ENCODE assay signal across 9 cellular contexts in genomic region chr9:96020822-96021615, GRCh38.
DNase-seq lines count a peak whose midpoint lies in the region; FAIRE-seq and TF ChIP-seq lines count a peak whose summit lies in the region.
"Had no signal": no experiment of that assay in that cellular context is flagged by ENCODE, and none has a peak within 500 bp of the region (broad histone marks: within the 10 kb centered on the region; RNA-seq: fewer than 3 reads in every experiment).

No MANE protein-coding gene starts in this region.

- peaks cover 12% of the 10 kb centered on the region for H3K27me3 Mint-ChIP-seq in activated CD4-positive, alpha-beta T cell treated with anti-CD3 and anti-CD28 coated beads, Interleukin-2, amount 10 ng/mL, durations not matched to agents 24 days and 14 days

- 0 out of 2 replicates have a peak overlapping the region, but pooled peaks have one; percentile 8 for H2AFZ ChIP-seq in H1 (ENCODE audit: low read length)

- H3K79me2 ChIP-seq in H1 (ENCODE audit: control insufficient read depth in 1 of 2, insufficient read depth in 2 of 2, low read length in 2 of 2): no peaks in the 10 kb centered on the region

- peaks cover 72% of the 10 kb centered on the region for H3K4me1 Mint-ChIP-seq in activated CD4-positive, alpha-beta T cell treated with anti-CD3 and anti-CD28 coated beads, Interleukin-2, amount 10 ng/mL, durations not matched to agents 24 days and 14 days

- H3K4me1 ChIP-seq in H1 (replicated peaks in 1 of 4; ENCODE audit: control insufficient read depth in 3 of 4, insufficient read depth in 4 of 4, low read length in 3 of 4) (peaks cover 2 to 16% (median 7%) of the 10 kb centered on the region in 4 experiments), stomach smooth muscle (ENCODE audit: control insufficient read depth, insufficient read depth, low read length) (peaks cover 22% of the 10 kb centered on the region)

- no peak overlapping the region for H3K4ac ChIP-seq in H1 (replicated peaks; ENCODE audit: insufficient read length, low read depth, low read length)

- H3K4me2 ChIP-seq in H1 (ENCODE audit: insufficient read depth in 1 of 2, low read depth in 2 of 2, low read length in 2 of 2): peak overlapping the region; percentile 88 to 95

- no peaks in the 10 kb centered on the region for H3K9me3 ChIP-seq in H1 (ENCODE audit: insufficient read depth in 2 of 2, low read depth in 1 of 2, low read length in 1 of 2)
- no peaks in the 10 kb centered on the region for H3K9me3 ChIP-seq in stomach smooth muscle (ENCODE audit: control insufficient read depth in 2 of 2, low read length in 2 of 2)

- no peak overlapping the region for H2AK5ac ChIP-seq in H1 (ENCODE audit: low read depth, low read length)

- no peak overlapping the region for H4K91ac ChIP-seq in H1 (replicated peaks; ENCODE audit: insufficient read length, low read length)

- no peak for TF ChIP-seq CTCF in H1 (IDR thresholded peaks at IDR 0.05; ENCODE audit: control extremely low read depth in 1 of 3, insufficient read depth in 1 of 3, low read depth in 1 of 3, low read length in 3 of 3)

- H3K4me3 ChIP-seq in H1 (ENCODE audit: extremely low read depth in 1 of 4, insufficient read depth in 2 of 4, low read depth in 3 of 4, low read length in 4 of 4) (peak overlapping the region; percentile 53 to 67 (median 62)), stomach smooth muscle (ENCODE audit: low read length in 2 of 2) (peak overlapping the region; percentile 54 to 75)

- CTCF ChIA-PET in H1 (lab: Charles Lee; ENCODE audit: partially characterized antibody): interaction anchor here (1.0 to 1.8 kb wide), 2 partner anchors 13 to 196 kb away, joined by 3 to 4 read pairs; no protein-coding TSS in a partner anchor

- 3% methylated on average over 28 of the region's 80 CpGs; no CpG with 5 or more reads in 1 of the 2 experiments for WGBS in H1 (ENCODE audit: extremely low coverage in 1 of 2, insufficient coverage in 1 of 2, insufficient read length in 1 of 2, insufficient replicate concordance in 2 of 2, low coverage in 1 of 2, low lambda C conversion rate in 2 of 2, missing lambda C conversion rate in 1 of 2), 2 experiments

- no peak overlapping the region for H3K23ac ChIP-seq in H1 (ENCODE audit: insufficient read length)

- H2BK120ac ChIP-seq in H1 (replicated peaks; ENCODE audit: low read depth, low read length): no peak overlapping the region

- intact Hi-C loops in activated CD4-positive, alpha-beta T cell treated with anti-CD3 and anti-CD28 coated beads, Interleukin-2, amount 10 ng/mL, durations not matched to agents 24 days and 14 days (cut with micrococcal nuclease): loop anchor here (1.0 kb wide), 1 partner anchor 145 kb away; no protein-coding TSS in a partner anchor

- H4K8ac ChIP-seq in H1 (ENCODE audit: extremely low read depth, insufficient read depth, low read length): no peak overlapping the region

- no peaks in the 10 kb centered on the region; the same call in 1 of the 2 replicates for H3K79me1 ChIP-seq in H1 (ENCODE audit: low read depth, low read length)

- TF ChIP-seq RAD21 in H1 (IDR thresholded peaks at IDR 0.05 in 1 of 2, conservative IDR thresholded peaks at IDR 0.05 in 1 of 2; ENCODE audit: low read depth in 2 of 2, low read length in 2 of 2): no peak

- no peak for TF ChIP-seq EP300 in H1 (IDR thresholded peaks at IDR 0.05; ENCODE audit: borderline replicate concordance in 1 of 2, low read depth in 2 of 2, low read length in 2 of 2)

- H3K27ac ChIP-seq in H1 (ENCODE audit: low read depth, low read length): no peak overlapping the region
- H3K27ac ChIP-seq in stomach smooth muscle (ENCODE audit: low read length): peak overlapping the region; percentile 58

- H4K20me1 ChIP-seq in H1 (replicated peaks in 1 of 2; ENCODE audit: control insufficient read depth in 1 of 2, insufficient read depth in 2 of 2, low read length in 2 of 2): peaks cover 0 to 9% of the 10 kb centered on the region in 2 experiments

- peaks cover 20% of the 10 kb centered on the region; the same call in 1 of the 2 replicates for H3K23me2 ChIP-seq in H1 (ENCODE audit: low read depth, low read length)

- no peak overlapping the region for H2BK20ac ChIP-seq in H1 (ENCODE audit: low read length)

- TF ChIP-seq POLR2A in H1 (IDR thresholded peaks at IDR 0.05; ENCODE audit: control extremely low read depth in 1 of 2, low read depth in 2 of 2, low read length in 2 of 2): no peak
- TF ChIP-seq POLR2A in H54 (IDR thresholded peaks at IDR 0.05; ENCODE audit: low read depth, low read length): no peak

- H3K27me3 ChIP-seq in H1 (replicated peaks in 1 of 4; ENCODE audit: control insufficient read depth in 3 of 4, extremely low read depth in 1 of 4, insufficient read depth in 3 of 4, low read length in 3 of 4) (peaks cover 35 to 70% (median 66%) of the 10 kb centered on the region in 4 experiments), stomach smooth muscle (ENCODE audit: control insufficient read depth in 1 of 2, insufficient read depth in 2 of 2, low read length in 2 of 2) (peaks cover 2 to 25% of the 10 kb centered on the region in 2 donors)

- H3K36me3 Mint-ChIP-seq in activated CD4-positive, alpha-beta T cell treated with anti-CD3 and anti-CD28 coated beads, Interleukin-2, amount 10 ng/mL, durations not matched to agents 24 days and 14 days (ENCODE audit: low read depth): peaks cover 15% of the 10 kb centered on the region

- no peak overlapping the region for H2BK5ac ChIP-seq in H1 (ENCODE audit: low read depth, low read length)

- peak; percentile 13 to 39 for DNase-seq in NCI-H524 (lab: John Stamatoyannopoulos, UW)
- DNase-seq in NCI-H524 treated with DMSO at 0.1 percent for 48 hours (lab: John Stamatoyannopoulos, UW): no peak
- peak; percentile 91 for DNase-seq in activated CD4-positive, alpha-beta T cell treated with anti-CD3 and anti-CD28 coated beads, Interleukin-2, amount 10 ng/mL, durations not matched to agents 24 days and 14 days
- peak in 1 of 2 experiments; percentile 72 for DNase-seq in H1 (ENCODE audit: low read depth in 1 of 2, low spot score in 2 of 2)
- DNase-seq in midbrain (lab: John Stamatoyannopoulos, UW): peak; percentile 38
- DNase-seq in NCI-H2107 treated with DMSO at 0.1 percent for 48 hours (lab: John Stamatoyannopoulos, UW; ENCODE audit: unreplicated experiment): no peak
- no peak for DNase-seq in H54 (ENCODE audit: insufficient read length, low spot score)
- DNase-seq: DND-41 had no signal

- H3K9ac ChIP-seq in H1 (replicated peaks in 1 of 4; ENCODE audit: extremely low read depth in 1 of 4, low read depth in 3 of 4, low read length in 3 of 4) (peak overlapping the region in 2 of 4 experiments; percentile 13 to 16; a peak in 2 of 7 replicates), stomach smooth muscle (ENCODE audit: low read length in 2 of 2) (peak overlapping the region; percentile 42 to 55)

- no peak for FAIRE-seq in H1 (lab: Jason Lieb, UNC)
- FAIRE-seq in H54 (lab: Jason Lieb, UNC): no peak

- H2BK12ac ChIP-seq in H1 (ENCODE audit: low read depth, low read length): 0 out of 2 replicates have a peak overlapping the region, but pooled peaks have one; percentile 27

- POLR2A ChIA-PET in H1 (lab: Charles Lee; ENCODE audit: partially characterized antibody): interaction anchor here (1.5 to 1.8 kb wide), 2 partner anchors 12 to 146 kb away, joined by 3 read pairs; partner anchors contain the start of gene ERCC6L2

- H3K36me3 ChIP-seq in H1 (ENCODE audit: control insufficient read depth in 2 of 4, insufficient read depth in 4 of 4, low read length in 3 of 4): no peaks in the 10 kb centered on the region
- peaks cover 0 to 4% of the 10 kb centered on the region in 2 donors for H3K36me3 ChIP-seq in stomach smooth muscle (ENCODE audit: control insufficient read depth in 2 of 2, insufficient read depth in 2 of 2, low read length in 2 of 2)

- no peak overlapping the region for H3K14ac ChIP-seq in H1 (ENCODE audit: insufficient read length)

- H2BK15ac ChIP-seq in H1 (ENCODE audit: low read length): peak overlapping the region; percentile 61; the same call in 1 of the 2 replicates

- peak overlapping the region; percentile 36 for H3K18ac ChIP-seq in H1 (ENCODE audit: extremely low read depth, low read length)

- H3K27ac Mint-ChIP-seq in activated CD4-positive, alpha-beta T cell treated with anti-CD3 and anti-CD28 coated beads, Interleukin-2, amount 10 ng/mL, durations not matched to agents 24 days and 14 days: peak overlapping the region; percentile 96

- H3K4me3 Mint-ChIP-seq in activated CD4-positive, alpha-beta T cell treated with anti-CD3 and anti-CD28 coated beads, Interleukin-2, amount 10 ng/mL, durations not matched to agents 24 days and 14 days: peak overlapping the region; percentile 84

- no peak overlapping the region for H4K5ac ChIP-seq in H1 (ENCODE audit: insufficient read length, low read depth, low read length)

- H3K56ac ChIP-seq in H1 (replicated peaks; ENCODE audit: insufficient read length, low read depth, low read length): no peak overlapping the region

- peaks cover 4% of the 10 kb centered on the region for H3K9me3 Mint-ChIP-seq in activated CD4-positive, alpha-beta T cell treated with anti-CD3 and anti-CD28 coated beads, Interleukin-2, amount 10 ng/mL, durations not matched to agents 24 days and 14 days

TF ChIP-seq in H1, 55 proteins besides CTCF, POLR2A, EP300 and RAD21:
- TF ChIP-seq RBBP5 (IDR thresholded peaks at IDR 0.05; ENCODE audit: borderline replicate concordance, low read depth, low read length): peak; percentile 43; the same call in 1 of the 2 replicates
- peak; percentile 0; the same call in 1 of the 2 replicates for TF ChIP-seq E2F6 (IDR thresholded peaks at IDR 0.05)
- no peak for TF ChIP-seq TCF12 (IDR thresholded peaks at IDR 0.05; ENCODE audit: low read depth, low read length)
- TF ChIP-seq ASH2L (IDR thresholded peaks at IDR 0.05; ENCODE audit: low read length): peak; percentile 68
- no peak for TF ChIP-seq RFX5 (IDR thresholded peaks at IDR 0.05; ENCODE audit: borderline replicate concordance, low read depth, low read length)
- TF ChIP-seq SIRT6 (IDR thresholded peaks at IDR 0.05; ENCODE audit: low read length): no peak
- TF ChIP-seq SUZ12 (IDR thresholded peaks at IDR 0.05; ENCODE audit: low read length): peak; percentile 95
- peak; percentile 75 for TF ChIP-seq KDM4A (IDR thresholded peaks at IDR 0.05; ENCODE audit: low read depth, low read length, severe bottlenecking)
- TF ChIP-seq BACH1 (IDR thresholded peaks at IDR 0.05; ENCODE audit: low read length): 0 out of 2 replicates have a peak, but pooled peaks have one; percentile 5
- TF ChIP-seq EZH2 (IDR thresholded peaks at IDR 0.05; ENCODE audit: low read depth, low read length, severe bottlenecking): peak; percentile 90

Comparison
In these comparisons a context has a peak if more than half of its experiments do, and no peak if none do; other contexts are left out.
1. DNase-seq: peak in NCI-H524 (2 of 2), activated CD4-positive, alpha-beta T cell treated with anti-CD3 and anti-CD28 coated beads, Interleukin-2, amount 10 ng/mL, durations not matched to agents 24 days and 14 days (single experiment) and midbrain (single experiment); none in NCI-H524 treated with DMSO at 0.1 percent for 48 hours (single experiment), NCI-H2107 treated with DMSO at 0.1 percent for 48 hours (single experiment) and H54 (single experiment).